In genomic region chr6:31332637-31333602, GRCh38 we compare ENCODE assay signal across 17 cellular contexts. TPM values are rescaled to one million over a fixed set of nuclear protein-coding genes. Genes with fewer than 3 reads are reported as not detected.
DNase-seq lines count a peak whose midpoint lies in the region; ATAC-seq, FAIRE-seq and TF ChIP-seq lines count a peak whose summit lies in the region.
"Had no signal": no experiment of that assay in that cellular context is flagged by ENCODE, and none has a peak within 500 bp of the region (broad histone marks: within the 10 kb centered on the region; RNA-seq: fewer than 3 reads in every experiment).

No MANE protein-coding gene starts in this region.

- peak; percentile 98 for ATAC-seq in stimulated activated effector memory CD8-positive, alpha-beta T cell treated with anti-CD3 and anti-CD28 coated beads, Interleukin-12 subunit alpha, Interleukin-12 subunit beta, amount 100 ng/mL, for 72 hours
- no peak for ATAC-seq in HG03280 (IDR thresholded peaks at IDR 0.05; ENCODE audit: unreplicated experiment)
- no peak for ATAC-seq in GM18519 (IDR thresholded peaks at IDR 0.05; ENCODE audit: low FRiP score, unreplicated experiment)
- ATAC-seq: body of pancreas had no signal

- H3K4me2 ChIP-seq in OCI-LY7 (ENCODE audit: low read length) = peak overlapping the region; percentile 55

- CTCF ChIA-PET in OCI-LY7 (lab: Charles Lee; ENCODE audit: unreplicated experiment) = no interaction called here
- CTCF ChIA-PET in activated naive CD4-positive, alpha-beta T cell treated with anti-CD3 and anti-CD28 coated beads for 36 hours (lab: Charles Lee) = no interaction called here

- H3K27ac Mint-ChIP-seq in activated naive CD4-positive, alpha-beta T cell treated with anti-CD3 and anti-CD28 coated beads for 36 hours = peak overlapping the region; percentile 52
- peak overlapping the region; percentile 92 for H3K27ac Mint-ChIP-seq in stimulated activated effector memory CD8-positive, alpha-beta T cell treated with anti-CD3 and anti-CD28 coated beads, Interleukin-12 subunit alpha, Interleukin-12 subunit beta, amount 100 ng/mL, for 72 hours

- no peak overlapping the region for H2AFZ ChIP-seq in OCI-LY7 (ENCODE audit: low read length)

- no peak for FAIRE-seq in GM12891 (lab: Jason Lieb, UNC)

- no TSS peak for BruUV-seq in OCI-LY7 (replicated peaks; lab: Mats Ljungman, UMichigan)

- peaks cover 19% of the 10 kb centered on the region for H3K4me1 Mint-ChIP-seq in activated naive CD4-positive, alpha-beta T cell treated with anti-CD3 and anti-CD28 coated beads for 36 hours (ENCODE audit: low read depth)
- H3K4me1 Mint-ChIP-seq in stimulated activated effector memory CD8-positive, alpha-beta T cell treated with anti-CD3 and anti-CD28 coated beads, Interleukin-12 subunit alpha, Interleukin-12 subunit beta, amount 100 ng/mL, for 72 hours = peaks cover 8% of the 10 kb centered on the region

- H3K9me3 Mint-ChIP-seq in activated naive CD4-positive, alpha-beta T cell treated with anti-CD3 and anti-CD28 coated beads for 36 hours = peaks cover 29% of the 10 kb centered on the region
- peaks cover 38% of the 10 kb centered on the region for H3K9me3 Mint-ChIP-seq in stimulated activated effector memory CD8-positive, alpha-beta T cell treated with anti-CD3 and anti-CD28 coated beads, Interleukin-12 subunit alpha, Interleukin-12 subunit beta, amount 100 ng/mL, for 72 hours

- peak overlapping the region; percentile 40 for H3K27ac ChIP-seq in OCI-LY7 (ENCODE audit: low read depth, low read length, poor library complexity, severe bottlenecking)
- H3K27ac ChIP-seq: body of pancreas, ovary had no signal

- no peaks in the 10 kb centered on the region for H3K9me2 ChIP-seq in OCI-LY7 (ENCODE audit: insufficient read depth, low read length)

- H3K4me3 Mint-ChIP-seq in activated naive CD4-positive, alpha-beta T cell treated with anti-CD3 and anti-CD28 coated beads for 36 hours = no peak overlapping the region
- H3K4me3 Mint-ChIP-seq in stimulated activated effector memory CD8-positive, alpha-beta T cell treated with anti-CD3 and anti-CD28 coated beads, Interleukin-12 subunit alpha, Interleukin-12 subunit beta, amount 100 ng/mL, for 72 hours = peak overlapping the region; percentile 10

- no peak for TF ChIP-seq POLR2A in GM12891 (IDR thresholded peaks at IDR 0.05; ENCODE audit: low read depth, low read length)

- no peaks in the 10 kb centered on the region for H4K20me1 ChIP-seq in OCI-LY7 (ENCODE audit: insufficient read depth, low read length)

- H3K36me3 Mint-ChIP-seq in activated naive CD4-positive, alpha-beta T cell treated with anti-CD3 and anti-CD28 coated beads for 36 hours (ENCODE audit: low read depth) = peaks cover 8% of the 10 kb centered on the region
- peaks cover 7% of the 10 kb centered on the region for H3K36me3 Mint-ChIP-seq in stimulated activated effector memory CD8-positive, alpha-beta T cell treated with anti-CD3 and anti-CD28 coated beads, Interleukin-12 subunit alpha, Interleukin-12 subunit beta, amount 100 ng/mL, for 72 hours

- peak; percentile 39; the same call in 1 of the 2 replicates for TF ChIP-seq CTCF in OCI-LY7 (conservative IDR thresholded peaks at IDR 0.05; ENCODE audit: low read length)

- DNase-seq in activated T-cell treated with anti-CD3 and anti-CD28 coated beads, Interleukin-2, amount 50 U/mL, for 1 hour = peak; percentile 20
- DNase-seq in activated T-cell treated with anti-CD3 and anti-CD28 coated beads for 4 hours (no peak), OCI-LY7 (ENCODE audit: low spot score) (peak; percentile 70), GM12891 (ENCODE audit: insufficient read length, low spot score) (no peak)
- DNase-seq in activated naive CD4-positive, alpha-beta T cell treated with anti-CD3 and anti-CD28 coated beads for 36 hours = peak; percentile 56
- DNase-seq in stimulated activated effector memory CD8-positive, alpha-beta T cell treated with anti-CD3 and anti-CD28 coated beads, Interleukin-12 subunit alpha, Interleukin-12 subunit beta, amount 100 ng/mL, for 72 hours (ENCODE audit: low spot score in 2 of 2) = no peak
- DNase-seq: ACHN; body of pancreas; effector CD8-positive, alpha-beta T cell; GOT3; mesendoderm; NCI-H2029; NCI-H82; ovary; T-helper 9 cell had no signal

- H3K4me1 ChIP-seq in OCI-LY7 (ENCODE audit: insufficient read depth, low read length, poor library complexity, severe bottlenecking) = peaks cover 16% of the 10 kb centered on the region
- H3K4me1 ChIP-seq: body of pancreas had no signal

- no peaks in the 10 kb centered on the region for H3K79me2 ChIP-seq in OCI-LY7 (ENCODE audit: insufficient read depth, low read depth, low read length)

- H3K27me3 Mint-ChIP-seq in activated naive CD4-positive, alpha-beta T cell treated with anti-CD3 and anti-CD28 coated beads for 36 hours (ENCODE audit: low read depth) = no peaks in the 10 kb centered on the region

- POLR2A ChIA-PET in OCI-LY7 (lab: Charles Lee) = no interaction called here

- intact Hi-C loops in OCI-LY7 (cut with micrococcal nuclease; ENCODE audit: unreplicated experiment) = loop anchor here (1.0 kb wide), 1 partner anchor 136 kb away; no protein-coding TSS in a partner anchor
- intact Hi-C loops in activated naive CD4-positive, alpha-beta T cell treated with anti-CD3 and anti-CD28 coated beads for 36 hours (cut with micrococcal nuclease) = loop anchor here (1.0 kb wide), 1 partner anchor 136 kb away; no protein-coding TSS in a partner anchor

- H3K9me3 ChIP-seq in OCI-LY7 (ENCODE audit: low read length) = peaks cover 22% of the 10 kb centered on the region
- H3K9me3 ChIP-seq: body of pancreas had no signal

- no peaks in the 10 kb centered on the region for H3K36me3 ChIP-seq in OCI-LY7 (ENCODE audit: insufficient read depth, low read length)
- H3K36me3 ChIP-seq: ovary had no signal

- no peak overlapping the region for H3K4me3 ChIP-seq in OCI-LY7 (ENCODE audit: low read depth, low read length, poor library complexity, severe bottlenecking)
- H3K4me3 ChIP-seq: body of pancreas, ovary had no signal

TF ChIP-seq in GM12891, 5 proteins besides CTCF, POLR2A, EP300 and RAD21:
- TF ChIP-seq POU2F2 (IDR thresholded peaks at IDR 0.05; ENCODE audit: low read depth, low read length) (no peak), TAF1 (IDR thresholded peaks at IDR 0.05; ENCODE audit: low read depth, low read length) (no peak), PAX5 (IDR thresholded peaks at IDR 0.05; ENCODE audit: insufficient read depth, low read length, severe bottlenecking) (no peak), SPI1 (IDR thresholded peaks at IDR 0.05; ENCODE audit: low read depth, low read length) (no peak), POLR2AphosphoS5 (IDR thresholded peaks at IDR 0.05; ENCODE audit: low read depth, low read length) (no peak)

RNA-seq across cellular contexts. Expression of gene HLA-B, which starts 24.1 kb away (rescaled TPM):
- 223 and 258 TPM in 2 replicates for total RNA-seq in OCI-LY7 (2014; rRNA removed; shearing (Covaris generic))
- 238 and 309 TPM in 2 replicates for total RNA-seq in OCI-LY7 (2022)
- total RNA-seq in activated naive CD4-positive, alpha-beta T cell treated with anti-CD3 and anti-CD28 coated beads for 36 hours = 1,000 to 10,000 TPM; 3,225 to 3,295 TPM
- polyA plus RNA-seq in GM12891 (2012; ENCODE audit: low read depth, missing spikeins) = 3,160 TPM

Comparison
In these comparisons a context has a peak if more than half of its experiments do, and no peak if none do; other contexts are left out.
1. DNase-seq: peak in activated T-cell treated with anti-CD3 and anti-CD28 coated beads, Interleukin-2, amount 50 U/mL, for 1 hour (single experiment), OCI-LY7 (single experiment) and activated naive CD4-positive, alpha-beta T cell treated with anti-CD3 and anti-CD28 coated beads for 36 hours (single experiment); none in activated T-cell treated with anti-CD3 and anti-CD28 coated beads for 4 hours (single experiment), stimulated activated effector memory CD8-positive, alpha-beta T cell treated with anti-CD3 and anti-CD28 coated beads, Interleukin-12 subunit alpha, Interleukin-12 subunit beta, amount 100 ng/mL, for 72 hours (0 of 2) and GM12891 (single experiment).
2. RNA of gene HLA-B, which starts 24.1 kb away (total RNA-seq): 3,225 to 3,295 TPM in activated naive CD4-positive, alpha-beta T cell treated with anti-CD3 and anti-CD28 coated beads for 36 hours; 223 to 309 TPM in OCI-LY7; every median in the first group is over 10 times any median in the second.